32 cellular contexts compared by ENCODE assay signal in the genomic region with DNA sequence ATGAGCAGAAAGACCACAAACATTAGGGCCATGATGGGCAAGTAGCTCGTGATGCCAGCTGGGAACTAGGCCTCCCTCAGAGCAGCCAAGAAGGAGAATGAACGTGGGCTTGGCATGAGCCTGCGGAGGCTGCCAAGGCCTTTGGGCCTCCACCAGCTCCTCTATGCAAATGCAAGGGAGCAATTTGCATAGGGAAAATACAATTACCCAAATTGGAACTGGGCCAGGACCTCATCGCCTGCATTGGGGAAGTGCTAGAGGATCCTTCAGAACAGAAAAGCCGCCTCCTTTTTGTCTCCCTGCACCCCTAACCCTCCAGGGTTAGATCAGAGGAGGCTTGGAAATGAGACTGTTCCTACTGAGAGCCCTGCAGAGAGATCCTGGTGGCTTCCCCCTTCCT.
"Had no signal": no experiment of that assay in that cellular context is flagged by ENCODE, and none has a peak within 500 bp of the region (broad histone marks: within the 10 kb centered on the region; RNA-seq: fewer than 3 reads in every experiment).

No MANE protein-coding gene starts in this region.

- H3K4me2 ChIP-seq: hepatocyte, smooth muscle cell had no signal

- H3K9me3 ChIP-seq: adrenal gland, body of pancreas, colonic mucosa, gastroesophageal sphincter, right atrium auricular region, upper lobe of right lung had no signal

- H3K4me1 ChIP-seq: adrenal gland, body of pancreas, colonic mucosa, gastroesophageal sphincter, parathyroid adenoma, right atrium auricular region had no signal

- H3K27ac ChIP-seq: adrenal gland, body of pancreas, cardiac muscle cell, colonic mucosa, dorsolateral prefrontal cortex, gastroesophageal sphincter, hepatocyte, parathyroid adenoma, right atrium auricular region, upper lobe of right lung, WERI-Rb-1 had no signal

- H3K36me3 ChIP-seq: adrenal gland, cardiac muscle cell, colonic mucosa, gastroesophageal sphincter, right atrium auricular region, upper lobe of right lung, WERI-Rb-1 had no signal

- H3K4me3 ChIP-seq: adrenal gland, body of pancreas, cardiac muscle cell, colonic mucosa, dorsolateral prefrontal cortex, gastroesophageal sphincter, hepatocyte, right atrium auricular region, smooth muscle cell, upper lobe of right lung had no signal

- H3K27me3 ChIP-seq: body of pancreas, cardiac muscle cell, colonic mucosa, hepatocyte, right atrium auricular region, upper lobe of right lung had no signal

- H3K79me2 ChIP-seq: hepatocyte, parathyroid adenoma had no signal

- DNase-seq: activated CD4-positive, alpha-beta memory T cell treated with anti-CD3 and anti-CD28 coated beads for 36 hours; activated CD4-positive, alpha-beta T cell treated with anti-CD3 and anti-CD28 coated beads, Interleukin-2, amount 10 ng/mL, durations not matched to agents 24 days and 14 days; activated CD8-positive, alpha-beta memory T cell treated with anti-CD3 and anti-CD28 coated beads, Interleukin-2, amount 50 U/mL, for 4 hours; activated effector memory CD4-positive, alpha-beta T cell treated with anti-CD3 and anti-CD28 coated beads, Interleukin-2, amount 50 U/mL, for 16 hours; activated naive CD4-positive, alpha-beta T cell treated with anti-CD3 and anti-CD28 coated beads for 36 hours; activated naive CD8-positive, alpha-beta T cell treated with anti-CD3 and anti-CD28 coated beads for 36 hours; activated T-cell treated with anti-CD3 and anti-CD28 coated beads, Interleukin-2, amount 50 U/mL, for 1 hour; adrenal gland; aorta; body of pancreas; cerebellar nuclear complex; colonic mucosa; dorsolateral prefrontal cortex; effector memory CD4-positive, alpha-beta T cell; erythroblast; kidney; left colon; mammary epithelial cell; naive thymus-derived CD4-positive, alpha-beta T cell; stimulated activated CD4-positive, alpha-beta T cell treated with anti-CD3 and anti-CD28 coated beads, Interleukin-1b, Interleukin-23, amount 100 ng/mL, for 48 hours; stimulated activated CD4-positive, alpha-beta T cell treated with anti-CD3 and anti-CD28 coated beads, Interleukin-4, amount 100 ng/mL, for 4 hours; stimulated activated CD8-positive, alpha-beta memory T cell treated with anti-CD3 and anti-CD28 coated beads, Interleukin-4, amount 100 ng/mL, for 48 hours; stimulated activated naive CD8-positive, alpha-beta T cell treated with anti-CD3 and anti-CD28 coated beads, Interleukin-15, amount 100 ng/mL, for 72 hours; substantia nigra; upper lobe of right lung; WERI-Rb-1 had no signal

- H2AFZ ChIP-seq: hepatocyte, parathyroid adenoma had no signal

- H3K9ac ChIP-seq: parathyroid adenoma had no signal
